7 cellular contexts compared by ENCODE assay signal in the genomic region with DNA sequence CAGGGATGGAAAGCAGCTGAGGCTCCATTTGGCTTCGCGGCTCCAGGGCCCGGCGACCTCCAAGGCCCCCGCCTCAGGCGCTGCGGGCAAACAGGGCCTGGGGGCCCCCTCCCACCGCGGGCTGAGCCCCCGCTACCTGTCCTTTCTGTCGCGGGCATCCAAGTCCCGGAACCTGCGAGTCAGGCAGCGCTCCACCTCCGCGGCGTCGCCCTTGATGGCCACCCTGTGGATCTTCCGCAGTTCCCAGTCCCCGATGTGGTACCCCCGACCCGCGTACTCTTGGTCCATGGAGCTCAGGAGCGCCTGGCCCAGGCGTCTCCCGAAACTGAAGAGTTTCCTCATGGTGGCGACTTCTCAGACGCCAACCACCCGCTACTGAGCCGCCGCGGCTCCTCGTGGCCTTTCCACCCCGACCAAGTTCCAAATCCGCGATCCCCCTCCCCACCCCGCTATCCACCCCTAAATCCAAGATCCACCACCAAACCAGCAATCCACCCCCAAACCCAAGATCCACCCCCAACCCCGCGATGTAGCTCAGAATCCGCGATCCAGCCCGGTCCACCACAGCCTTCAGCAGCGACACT.
A peak's percentile ranks its signal among the peaks of the same experiment; 100 is the strongest.
DNase-seq lines count a peak whose midpoint lies in the region; ATAC-seq lines count a peak whose summit lies in the region.

No MANE protein-coding gene starts in this region.

- DNase-seq in activated naive CD4-positive, alpha-beta T cell treated with anti-CD3 and anti-CD28 coated beads, Interleukin-2, amount 50 U/mL, for 72 hours (ENCODE audit: low spot score in 2 of 2), result no peak
- DNase-seq in NCI-H446 (lab: John Stamatoyannopoulos, UW) (no peak), NCI-H1694 (lab: John Stamatoyannopoulos, UW) (no peak)

- peak; percentile 18 to 20 for ATAC-seq in activated naive CD4-positive, alpha-beta T cell treated with anti-CD3 and anti-CD28 coated beads, Interleukin-2, amount 50 U/mL, for 72 hours
- ATAC-seq in HG03571 (IDR thresholded peaks at IDR 0.05; ENCODE audit: unreplicated experiment), result no peak

- H3K27ac ChIP-seq in HUES48 (ENCODE audit: low read depth, low read length) (peak overlapping the region; percentile 93), skin epidermis (no peak overlapping the region)

- H3K27ac Mint-ChIP-seq in activated naive CD4-positive, alpha-beta T cell treated with anti-CD3 and anti-CD28 coated beads, Interleukin-2, amount 50 U/mL, for 72 hours, result peak overlapping the region in 1 of 2 donors; percentile 6

- H3K36me3 Mint-ChIP-seq in activated naive CD4-positive, alpha-beta T cell treated with anti-CD3 and anti-CD28 coated beads, Interleukin-2, amount 50 U/mL, for 72 hours, result no peaks in the 10 kb centered on the region

- H3K9me3 ChIP-seq in HUES48 (ENCODE audit: control insufficient read depth, insufficient read depth, low read length), result no peaks in the 10 kb centered on the region

- no peaks in the 10 kb centered on the region for H3K9me3 Mint-ChIP-seq in activated naive CD4-positive, alpha-beta T cell treated with anti-CD3 and anti-CD28 coated beads, Interleukin-2, amount 50 U/mL, for 72 hours

- H3K27me3 ChIP-seq in HUES48 (ENCODE audit: control insufficient read depth, insufficient read depth, low read length), result no peaks in the 10 kb centered on the region

- H3K36me3 ChIP-seq in HUES48 (ENCODE audit: control insufficient read depth, insufficient read depth, low read length), result no peaks in the 10 kb centered on the region

- H3K4me1 ChIP-seq in HUES48 (ENCODE audit: control insufficient read depth, insufficient read depth, low read length), result peaks cover 8% of the 10 kb centered on the region

- H3K4me3 ChIP-seq in HUES48 (ENCODE audit: low read depth, low read length) (peak overlapping the region; percentile 90), iPS-11a (ENCODE audit: low read depth, low read length) (peak overlapping the region; percentile 69), skin epidermis (peak overlapping the region in 6 of 7 experiments; percentile 2 to 36 (median 20))

- H3K9ac ChIP-seq in HUES48 (ENCODE audit: low read depth, low read length), result peak overlapping the region; percentile 94

Comparison
In these comparisons a context has a peak if more than half of its experiments do, and no peak if none do; other contexts are left out.
1. H3K4me3 ChIP-seq: peak in every context shown above with its lines; median percentile 90 in HUES48; 69 in iPS-11a; 20 in skin epidermis.